Comparison of ENCODE assay signal across 10 cellular contexts in the genomic region with DNA sequence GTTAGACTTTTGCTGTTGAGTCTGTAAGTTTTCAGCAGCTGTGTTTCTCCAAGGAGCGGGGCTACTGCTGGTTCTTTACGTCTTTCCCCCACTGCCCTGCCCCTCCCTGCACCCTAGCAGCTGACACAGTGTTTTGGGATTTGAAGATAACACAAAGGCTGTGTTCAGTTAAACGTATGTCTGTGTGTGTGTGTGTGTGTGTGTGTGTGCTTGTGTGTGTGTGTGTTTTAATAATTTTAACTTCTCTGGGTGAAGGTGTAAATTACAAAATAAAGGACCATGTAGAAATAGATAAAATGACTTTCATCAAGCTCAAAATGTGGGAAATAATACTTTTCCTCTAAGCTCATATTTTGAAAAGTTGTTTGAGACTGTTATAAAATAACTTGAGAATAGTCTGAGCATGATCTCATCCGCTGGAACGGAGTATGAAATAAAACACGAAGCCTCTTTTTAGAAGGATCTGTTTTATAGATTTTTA. TPM values are rescaled to one million over a fixed set of nuclear protein-coding genes. Genes with fewer than 3 reads are reported as not detected.
A peak's percentile ranks its signal among the peaks of the same experiment; 100 is the strongest.
DNase-seq lines count a peak whose midpoint lies in the region; ATAC-seq, FAIRE-seq and TF ChIP-seq lines count a peak whose summit lies in the region.
"Had no signal": no experiment of that assay in that cellular context is flagged by ENCODE, and none has a peak within 500 bp of the region (broad histone marks: within the 10 kb centered on the region; RNA-seq: fewer than 3 reads in every experiment).

No MANE protein-coding gene starts in this region.

- H3K27me3 Mint-ChIP-seq in MCF 10A (ENCODE audit: insufficient read depth, unreplicated experiment), result no peaks in the 10 kb centered on the region
- H3K27me3 Mint-ChIP-seq in natural killer cell treated with Interleukin-12 subunit alpha and Interleukin-12 subunit beta and Interleukin-15 and Interleukin-18, amount 100 ng/mL, for 72 hours, result no peaks in the 10 kb centered on the region
- H3K27me3 Mint-ChIP-seq in naive thymus-derived CD4-positive, alpha-beta T cell, result no peaks in the 10 kb centered on the region

- H3K9me3 ChIP-seq in iPS-18a (ENCODE audit: control insufficient read depth, low read depth, low read length) (no peaks in the 10 kb centered on the region), smooth muscle cell (replicated peaks; ENCODE audit: low read depth) (no peaks in the 10 kb centered on the region), small intestine (ENCODE audit: control insufficient read depth, low read depth) (no peaks in the 10 kb centered on the region)
- no peaks in the 10 kb centered on the region for H3K9me3 ChIP-seq in naive thymus-derived CD4-positive, alpha-beta T cell (ENCODE audit: control insufficient read depth in 2 of 3, low read length in 3 of 3)

- peak overlapping the region; percentile 59 for H3K4me3 Mint-ChIP-seq in MCF 10A (ENCODE audit: unreplicated experiment)
- H3K4me3 Mint-ChIP-seq in natural killer cell treated with Interleukin-12 subunit alpha and Interleukin-12 subunit beta and Interleukin-15 and Interleukin-18, amount 100 ng/mL, for 72 hours, result no peak overlapping the region
- H3K4me3 Mint-ChIP-seq in naive thymus-derived CD4-positive, alpha-beta T cell, result no peak overlapping the region

- H3K4me1 ChIP-seq in iPS-18a (ENCODE audit: control insufficient read depth, low read depth, low read length) (peaks cover 32% of the 10 kb centered on the region), smooth muscle cell (ENCODE audit: low read depth) (peaks cover 45% of the 10 kb centered on the region), small intestine (ENCODE audit: control insufficient read depth in 2 of 2, insufficient read depth in 1 of 2, low read depth in 1 of 2, low read length in 1 of 2) (peaks cover 0 to 2% of the 10 kb centered on the region in 2 donors)
- no peaks in the 10 kb centered on the region for H3K4me1 ChIP-seq in naive thymus-derived CD4-positive, alpha-beta T cell (ENCODE audit: control insufficient read depth in 2 of 2, insufficient read depth in 2 of 2, low read length in 2 of 2)

- peak overlapping the region; percentile 90 for H3K27ac Mint-ChIP-seq in MCF 10A (ENCODE audit: low read depth, unreplicated experiment)
- H3K27ac Mint-ChIP-seq in natural killer cell treated with Interleukin-12 subunit alpha and Interleukin-12 subunit beta and Interleukin-15 and Interleukin-18, amount 100 ng/mL, for 72 hours, result no peak overlapping the region
- H3K27ac Mint-ChIP-seq in naive thymus-derived CD4-positive, alpha-beta T cell, result peak overlapping the region in 1 of 9 donors; percentile 16

- CTCF ChIA-PET in MCF 10A (lab: Yijun Ruan, JAX), result interaction anchor here (0.6 to 3.1 kb wide), 8 partner anchors 20 to 945 kb away, joined by 3 to 17 read pairs (median 3); no protein-coding TSS in a partner anchor
- CTCF ChIA-PET in naive thymus-derived CD4-positive, alpha-beta T cell (lab: Charles Lee), result no interaction called here

- H3K36me3 Mint-ChIP-seq in MCF 10A (ENCODE audit: insufficient read depth, unreplicated experiment), result peaks cover 24% of the 10 kb centered on the region
- H3K36me3 Mint-ChIP-seq in natural killer cell treated with Interleukin-12 subunit alpha and Interleukin-12 subunit beta and Interleukin-15 and Interleukin-18, amount 100 ng/mL, for 72 hours, result no peaks in the 10 kb centered on the region
- no peaks in the 10 kb centered on the region for H3K36me3 Mint-ChIP-seq in naive thymus-derived CD4-positive, alpha-beta T cell

- no peaks in the 10 kb centered on the region for H3K9me3 Mint-ChIP-seq in MCF 10A (ENCODE audit: unreplicated experiment)
- no peaks in the 10 kb centered on the region for H3K9me3 Mint-ChIP-seq in natural killer cell treated with Interleukin-12 subunit alpha and Interleukin-12 subunit beta and Interleukin-15 and Interleukin-18, amount 100 ng/mL, for 72 hours
- no peaks in the 10 kb centered on the region for H3K9me3 Mint-ChIP-seq in naive thymus-derived CD4-positive, alpha-beta T cell

- peaks cover 91% of the 10 kb centered on the region for H4K20me1 ChIP-seq in smooth muscle cell (ENCODE audit: low read depth)

- H3K27me3 ChIP-seq in iPS-18a (ENCODE audit: control insufficient read depth, insufficient read depth, low read length), result no peaks in the 10 kb centered on the region
- no peaks in the 10 kb centered on the region for H3K27me3 ChIP-seq in smooth muscle cell (ENCODE audit: low read depth)
- H3K27me3 ChIP-seq in naive thymus-derived CD4-positive, alpha-beta T cell (ENCODE audit: control insufficient read depth in 2 of 2, insufficient read depth in 2 of 2, low read length in 2 of 2), result no peaks in the 10 kb centered on the region
- H3K27me3 ChIP-seq in small intestine (ENCODE audit: control insufficient read depth in 2 of 2, insufficient read depth in 2 of 2, low read length in 2 of 2), result no peaks in the 10 kb centered on the region

- peaks cover 75% of the 10 kb centered on the region for H3K79me2 ChIP-seq in smooth muscle cell (ENCODE audit: low read depth)

- H3K9ac ChIP-seq in iPS-18a (ENCODE audit: low read length) (peak overlapping the region; percentile 24), smooth muscle cell (ENCODE audit: low read depth) (peak overlapping the region; percentile 92)

- H3F3A ChIP-seq in smooth muscle cell (ENCODE audit: low read depth), result peaks cover 63% of the 10 kb centered on the region

- no peak overlapping the region for H3K4me3 ChIP-seq in iPS-18a (ENCODE audit: low read length)
- peak overlapping the region; percentile 23 for H3K4me3 ChIP-seq in smooth muscle cell
- H3K4me3 ChIP-seq in naive thymus-derived CD4-positive, alpha-beta T cell (ENCODE audit: low read length), result no peak overlapping the region
- H3K4me3 ChIP-seq in small intestine (ENCODE audit: low read depth in 1 of 2, low read length in 2 of 2), result no peak overlapping the region

- 23% methylated on average over 6 of the region's 6 CpGs for WGBS in smooth muscle cell (ENCODE audit: low lambda C conversion rate)
- 51 to 71% (median 67%) methylated on average over 6 of the region's 6 CpGs for WGBS in small intestine, 3 donors

- POLR2A ChIA-PET in MCF 10A (lab: Yijun Ruan, JAX), result interaction anchor here (0.7 to 3.1 kb wide), 21 partner anchors 9 to 159 kb away, joined by 3 to 77 read pairs (median 4); a partner anchor contains a TSS
- POLR2A ChIA-PET in naive thymus-derived CD4-positive, alpha-beta T cell (lab: Charles Lee), result no interaction called here

- H3K4me2 ChIP-seq in smooth muscle cell, result peak overlapping the region; percentile 82

- FAIRE-seq in small intestine (lab: Jason Lieb, UNC), result no peak

- DNase-seq in HS-27A (ENCODE audit: low read depth) (peak; percentile 88), MCF 10A (ENCODE audit: unreplicated experiment) (peak; percentile 52), smooth muscle cell (lab: John Stamatoyannopoulos, UW; ENCODE audit: unreplicated experiment) (no peak), cerebellum (ENCODE audit: low spot score) (no peak), small intestine (no peak)
- no peak for DNase-seq in natural killer cell treated with Interleukin-12 subunit alpha and Interleukin-12 subunit beta and Interleukin-15 and Interleukin-18, amount 100 ng/mL, for 72 hours (ENCODE audit: low spot score)
- DNase-seq in naive thymus-derived CD4-positive, alpha-beta T cell, result no peak
- DNase-seq: activated effector memory CD4-positive, alpha-beta T cell treated with anti-CD3 and anti-CD28 coated beads, Interleukin-2, amount 50 U/mL, for 16 hours had no signal

- peaks cover 63% of the 10 kb centered on the region for H3K4me1 Mint-ChIP-seq in MCF 10A (ENCODE audit: insufficient read depth, unreplicated experiment)
- H3K4me1 Mint-ChIP-seq in natural killer cell treated with Interleukin-12 subunit alpha and Interleukin-12 subunit beta and Interleukin-15 and Interleukin-18, amount 100 ng/mL, for 72 hours (ENCODE audit: low read depth in 2 of 2), result peaks cover 21 to 24% of the 10 kb centered on the region in 2 donors
- H3K4me1 Mint-ChIP-seq in naive thymus-derived CD4-positive, alpha-beta T cell, result peaks cover 10 to 50% (median 32%) of the 10 kb centered on the region in 7 donors

- no TSS peak for BruUV-seq in MCF 10A (replicated peaks; lab: Mats Ljungman, UMichigan)

- no peaks in the 10 kb centered on the region for H3K36me3 ChIP-seq in iPS-18a (ENCODE audit: control insufficient read depth, low read depth, low read length)
- H3K36me3 ChIP-seq in smooth muscle cell (ENCODE audit: low read depth), result no peaks in the 10 kb centered on the region
- no peaks in the 10 kb centered on the region for H3K36me3 ChIP-seq in naive thymus-derived CD4-positive, alpha-beta T cell (ENCODE audit: control insufficient read depth in 2 of 3, insufficient read depth in 3 of 3, low read length in 3 of 3)
- no peaks in the 10 kb centered on the region for H3K36me3 ChIP-seq in small intestine (ENCODE audit: control insufficient read depth in 2 of 2, insufficient read depth in 2 of 2, low read length in 2 of 2)

- no peak for ATAC-seq in natural killer cell treated with Interleukin-12 subunit alpha and Interleukin-12 subunit beta and Interleukin-15 and Interleukin-18, amount 100 ng/mL, for 72 hours
- no peak for ATAC-seq in naive thymus-derived CD4-positive, alpha-beta T cell

- intact Hi-C loops in MCF 10A (cut with micrococcal nuclease), result no loop called here
- intact Hi-C loops in naive thymus-derived CD4-positive, alpha-beta T cell (cut with micrococcal nuclease), result no loop called here

- no peak overlapping the region for H3K27ac ChIP-seq in iPS-18a (ENCODE audit: low read length)
- peak overlapping the region; percentile 100 for H3K27ac ChIP-seq in smooth muscle cell (ENCODE audit: low read depth)
- H3K27ac ChIP-seq in naive thymus-derived CD4-positive, alpha-beta T cell (ENCODE audit: low read depth, low read length), result no peak overlapping the region
- peak overlapping the region in 1 of 2 donors; percentile 64 for H3K27ac ChIP-seq in small intestine (ENCODE audit: low read depth in 1 of 2, low read length in 1 of 2)

- TF ChIP-seq CTCF in MCF 10A (IDR thresholded peaks at IDR 0.05; ENCODE audit: unreplicated experiment), result no peak
- TF ChIP-seq CTCF in smooth muscle cell (IDR thresholded peaks at IDR 0.05; ENCODE audit: borderline replicate concordance, insufficient read depth, poor library complexity, severe bottlenecking), result no peak

- no peak overlapping the region for H2AFZ ChIP-seq in smooth muscle cell (ENCODE audit: low read depth)

RNA-seq across cellular contexts. Expression of a gene that starts 10.9 kb away (rescaled TPM):
- total RNA-seq in MCF 10A (2022) (67.5 TPM in 2 replicates), smooth muscle cell (38.2 TPM in 2 replicates), cerebellum (35.7 TPM)
- polyA plus RNA-seq in smooth muscle cell (50.6 and 51.0 TPM in 2 replicates), small intestine (10 to 100 TPM in 2 of 3 donors, 1 to 10 TPM in 1; 8.7 to 42.1 (median 14.1) TPM)
- total RNA-seq in natural killer cell treated with Interleukin-12 subunit alpha and Interleukin-12 subunit beta and Interleukin-15 and Interleukin-18, amount 100 ng/mL, for 72 hours, result 10 to 100 TPM; 28.1 to 45.2 TPM
- total RNA-seq in naive thymus-derived CD4-positive, alpha-beta T cell, result 10 to 100 TPM; 32.1 to 41.0 (median 39.5) TPM
- polyA plus RNA-seq in naive thymus-derived CD4-positive, alpha-beta T cell, result 10 to 100 TPM in 1 of 2 donors, 1 to 10 TPM in 1; 8.4 to 15.8 TPM

RNA-seq across cellular contexts. Expression of a gene that starts 50.7 kb away (rescaled TPM):
- total RNA-seq in MCF 10A (2022) (not detected in 2 replicates), smooth muscle cell (not detected in 2 replicates), cerebellum (not detected)
- polyA plus RNA-seq in smooth muscle cell (0.15 and 0.24 TPM in 2 replicates), small intestine (under 1 TPM in 1 of 3 donors, not detected in 2; 0.12 TPM)
- total RNA-seq in natural killer cell treated with Interleukin-12 subunit alpha and Interleukin-12 subunit beta and Interleukin-15 and Interleukin-18, amount 100 ng/mL, for 72 hours, result not detected
- not detected for total RNA-seq in naive thymus-derived CD4-positive, alpha-beta T cell
- polyA plus RNA-seq in naive thymus-derived CD4-positive, alpha-beta T cell, result not detected
- total RNA-seq: renal cortical epithelial cell had no signal

Comparison
In these comparisons a context has a peak if more than half of its experiments do, and no peak if none do; other contexts are left out.
1. DNase-seq: peak in HS-27A (single experiment) and MCF 10A (single experiment); none in smooth muscle cell (single experiment), cerebellum (single experiment), natural killer cell treated with Interleukin-12 subunit alpha and Interleukin-12 subunit beta and Interleukin-15 and Interleukin-18, amount 100 ng/mL, for 72 hours (single experiment), naive thymus-derived CD4-positive, alpha-beta T cell (0 of 9) and small intestine (single experiment).